Comparison of ENCODE assay signal across 11 cellular contexts in genomic region chrX:87403551-87403950, GRCh38.
"Had no signal": no experiment of that assay in that cellular context is flagged by ENCODE, and none has a peak within 500 bp of the region (broad histone marks: within the 10 kb centered on the region; RNA-seq: fewer than 3 reads in every experiment).

No MANE protein-coding gene starts in this region.

- H3K4me1 ChIP-seq: HAP-1 had no signal

- H3K4me3 Mint-ChIP-seq: GM23338, H9, HFFc6 had no signal

- H3K4me1 Mint-ChIP-seq: GM23338, H9 had no signal

- ATAC-seq: GM23338, HCT116 had no signal

- FAIRE-seq: H1, H54 had no signal

- H3K9me3 ChIP-seq: HAP-1 had no signal

- H2AFZ ChIP-seq: GM23248, GM23338 had no signal

- H3K4me2 ChIP-seq: GM23338 had no signal

- H3K27ac ChIP-seq: GM23248 had no signal

- H3K36me3 ChIP-seq: HAP-1 had no signal

- H3K4me3 ChIP-seq: GM23248, GM23338, HAP-1 had no signal

- H3K9ac ChIP-seq: GM23248 had no signal

- DNase-seq: GM23248, GOT3, H7, H9, HCEC 1CT, HFFc6 had no signal

- H3K27ac Mint-ChIP-seq: GM23338, H9, HFFc6 had no signal
